Comparison of ENCODE assay signal across 8 cellular contexts in the genomic region with DNA sequence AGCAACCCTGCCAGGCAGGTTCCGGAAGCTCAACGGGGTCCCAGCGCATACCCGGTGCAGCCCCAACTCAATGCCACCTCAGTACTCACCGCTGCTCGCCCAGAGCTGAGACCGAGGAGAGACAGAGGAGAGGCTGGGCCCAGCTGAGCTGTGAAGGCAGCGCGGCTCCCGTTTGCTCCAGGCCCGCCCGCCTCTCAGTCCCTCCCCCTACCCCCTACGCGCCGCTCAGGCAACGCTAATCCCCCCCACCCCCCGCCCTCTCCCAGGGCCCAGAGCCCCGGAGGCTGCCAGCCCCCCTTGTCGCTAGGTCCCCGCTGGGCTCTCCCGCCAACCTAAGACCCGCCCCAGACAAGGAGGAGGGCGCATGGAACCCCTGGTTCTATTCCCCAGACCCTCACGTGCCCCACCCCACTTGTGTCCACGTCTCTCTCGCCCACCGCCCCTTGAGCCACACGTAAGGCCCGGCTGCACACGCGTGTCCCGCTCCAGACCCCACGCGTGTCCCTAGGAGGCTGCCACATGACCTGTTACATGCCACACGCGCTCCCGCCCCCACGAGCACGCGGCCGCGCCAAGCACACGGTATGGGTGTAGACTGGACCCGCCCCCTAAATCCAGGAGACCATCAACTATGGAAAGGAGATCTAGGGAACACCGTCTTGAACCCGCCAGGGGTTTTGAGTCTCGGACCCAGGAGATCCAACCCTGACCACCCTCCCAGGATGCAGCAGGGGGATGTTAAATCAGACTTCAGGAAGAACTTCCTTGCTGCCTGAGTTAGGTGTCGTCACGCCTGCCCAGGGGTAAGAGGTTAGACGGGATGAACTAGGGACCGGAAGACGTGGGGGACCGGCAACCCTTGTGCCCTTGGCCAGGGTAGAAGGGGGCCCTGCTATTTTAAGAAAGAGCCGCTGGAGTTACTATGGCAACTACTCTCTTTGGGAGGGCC. TPM values are rescaled to one million over a fixed set of nuclear protein-coding genes. Genes with fewer than 3 reads are reported as not detected.
DNase-seq lines count a peak whose midpoint lies in the region; ATAC-seq and TF ChIP-seq lines count a peak whose summit lies in the region.

Gene PSD, minus strand, starts transcription at position 174 of the 949 bp plus-strand sequence. CDS start 1,747 bp downstream, outside the sequence.

- no peak within 1 kb of the TSS for H2AFZ ChIP-seq in fibroblast of lung (ENCODE audit: low read length)

- peaks cover 9% of the 10 kb centered on the region for H3K36me3 ChIP-seq in HUES64 (ENCODE audit: insufficient read depth, low read length)
- peaks cover 4% of the 10 kb centered on the region for H3K36me3 ChIP-seq in fibroblast of lung (ENCODE audit: control insufficient read depth, insufficient read depth, low read length)
- peaks cover 6% of the 10 kb centered on the region for H3K36me3 ChIP-seq in rectal smooth muscle tissue (ENCODE audit: control insufficient read depth, insufficient read depth, low read length)

- H3K9me3 ChIP-seq in HUES64 (ENCODE audit: insufficient read depth, low read depth, low read length) (no peaks in the 10 kb centered on the region), fibroblast of lung (ENCODE audit: control insufficient read depth, insufficient read depth, low read depth, low read length) (no peaks in the 10 kb centered on the region)

- peaks cover 3% of the 10 kb centered on the region for H3K79me2 ChIP-seq in fibroblast of lung (ENCODE audit: control insufficient read depth, insufficient read depth, low read length)

- peak within 1 kb of the TSS; percentile 93 for H3K4me2 ChIP-seq in fibroblast of lung (ENCODE audit: extremely low read depth, insufficient read depth, low read length)

- no peak for ATAC-seq in HG03139 (IDR thresholded peaks at IDR 0.05; ENCODE audit: unreplicated experiment)

- no peaks in the 10 kb centered on the region for H4K20me1 ChIP-seq in fibroblast of lung (ENCODE audit: control insufficient read depth, extremely low read depth, insufficient read depth, low read length)

- no peak for DNase-seq in AG10803 (ENCODE audit: low read depth)
- peak; percentile 70 for DNase-seq in SHP77 treated with DMSO at 0.1 percent for 48 hours (lab: John Stamatoyannopoulos, UW)
- DNase-seq in fibroblast of lung (ENCODE audit: low read depth in 2 of 2) = no peak
- DNase-seq in ureter (ENCODE audit: low spot score) = no peak
- no peak for DNase-seq in activated CD4-positive, CD25-positive, alpha-beta regulatory T cell (lab: John Stamatoyannopoulos, UW)

- TF ChIP-seq CTCF in AG10803 (conservative IDR thresholded peaks at IDR 0.05; ENCODE audit: low read length) = no peak
- TF ChIP-seq CTCF in fibroblast of lung (conservative IDR thresholded peaks at IDR 0.05 in 1 of 2, IDR thresholded peaks at IDR 0.05 in 1 of 2; ENCODE audit: low read depth in 1 of 2, low read length in 2 of 2) = no peak

- peaks cover 10% of the 10 kb centered on the region for H3K4me1 ChIP-seq in HUES64 (ENCODE audit: insufficient read depth, low read length)
- H3K4me1 ChIP-seq in fibroblast of lung (ENCODE audit: control insufficient read depth, extremely low read depth, insufficient read depth, low read length) = peaks cover 21% of the 10 kb centered on the region
- peaks cover 19% of the 10 kb centered on the region for H3K4me1 ChIP-seq in rectal smooth muscle tissue (ENCODE audit: control insufficient read depth, insufficient read depth, low read length)

- peak within 1 kb of the TSS; percentile 57; the same call in 1 of the 2 replicates for H3K27ac ChIP-seq in HUES64 (ENCODE audit: low read depth, low read length)
- no peak within 1 kb of the TSS for H3K27ac ChIP-seq in fibroblast of lung (ENCODE audit: insufficient read depth, low read length)
- peak within 1 kb of the TSS; percentile 92 for H3K27ac ChIP-seq in rectal smooth muscle tissue (ENCODE audit: low read depth, low read length)

- H3K4me3 ChIP-seq in AG10803 (ENCODE audit: low read length) (peak within 1 kb of the TSS; percentile 89), HUES64 (ENCODE audit: low read length) (peak within 1 kb of the TSS; percentile 72), fibroblast of lung (replicated peaks in 1 of 4; ENCODE audit: control extremely low read depth in 1 of 4, insufficient read depth in 1 of 4, low read depth in 3 of 4, low read length in 4 of 4) (peak within 1 kb of the TSS in 3 of 4 experiments; percentile 45 to 90 (median 72)), rectal smooth muscle tissue (ENCODE audit: low read length) (peak within 1 kb of the TSS; percentile 92)

- H3K27me3 ChIP-seq in HUES64 (ENCODE audit: insufficient read depth, low read length) = peaks cover 12% of the 10 kb centered on the region
- peaks cover 24% of the 10 kb centered on the region for H3K27me3 ChIP-seq in fibroblast of lung (ENCODE audit: control insufficient read depth, insufficient read depth, low read length)
- no peaks in the 10 kb centered on the region for H3K27me3 ChIP-seq in rectal smooth muscle tissue (ENCODE audit: control insufficient read depth, insufficient read depth, low read length)

- WGBS in HUES64 = 1% methylated on average over 52 of the region's 54 CpGs

- no peak within 1 kb of the TSS for H3K9ac ChIP-seq in HUES64 (ENCODE audit: low read depth, low read length)
- no peak within 1 kb of the TSS for H3K9ac ChIP-seq in fibroblast of lung (ENCODE audit: insufficient read depth, low read length)
- H3K9ac ChIP-seq in rectal smooth muscle tissue (ENCODE audit: low read length) = no peak within 1 kb of the TSS

RNA-seq across cellular contexts. Expression of gene PSD, which starts in this region (rescaled TPM):
- polyA plus RNA-seq in HUES64 (2013, experiment 1 of 2) = 3.9 TPM
- polyA plus RNA-seq in HUES64 (2013, experiment 2 of 2) = 9.3 TPM
- total RNA-seq in fibroblast of lung (5.3 and 6.9 TPM in 2 replicates), ureter (5.1 TPM)
- polyA plus RNA-seq in fibroblast of lung = 0.07 and 0.30 TPM in 2 replicates
- polyA plus RNA-seq in fibroblast of lung (2012) = 1.6 and 2.6 TPM in 2 replicates
- polyA minus RNA-seq in fibroblast of lung (ENCODE audit: low replicate concordance) = not detected in 2 replicates
